Comparison of ENCODE assay signal across 9 cellular contexts in genomic region chr13:95781016-95781415, GRCh38.
"Had no signal": no experiment of that assay in that cellular context is flagged by ENCODE, and none has a peak within 500 bp of the region (broad histone marks: within the 10 kb centered on the region; RNA-seq: fewer than 3 reads in every experiment).

No MANE protein-coding gene starts in this region.

- H3K4me3 Mint-ChIP-seq: HFFc6 had no signal

- H3K36me3 ChIP-seq: HAP-1 had no signal

- DNase-seq: GOT3, H7, HFFc6, IMR-90, KG1 had no signal

- ATAC-seq: HCT116, K562 had no signal

- H3K27ac ChIP-seq: HL-60 had no signal

- H3K4me1 ChIP-seq: HAP-1 had no signal

- H3K9me3 Mint-ChIP-seq: HFFc6 had no signal

- H3K9me3 ChIP-seq: HAP-1 had no signal

- H3K4me3 ChIP-seq: HAP-1, K562 had no signal

- H3K27ac Mint-ChIP-seq: HFFc6 had no signal
